8 cellular contexts compared by ENCODE assay signal in the genomic region with DNA sequence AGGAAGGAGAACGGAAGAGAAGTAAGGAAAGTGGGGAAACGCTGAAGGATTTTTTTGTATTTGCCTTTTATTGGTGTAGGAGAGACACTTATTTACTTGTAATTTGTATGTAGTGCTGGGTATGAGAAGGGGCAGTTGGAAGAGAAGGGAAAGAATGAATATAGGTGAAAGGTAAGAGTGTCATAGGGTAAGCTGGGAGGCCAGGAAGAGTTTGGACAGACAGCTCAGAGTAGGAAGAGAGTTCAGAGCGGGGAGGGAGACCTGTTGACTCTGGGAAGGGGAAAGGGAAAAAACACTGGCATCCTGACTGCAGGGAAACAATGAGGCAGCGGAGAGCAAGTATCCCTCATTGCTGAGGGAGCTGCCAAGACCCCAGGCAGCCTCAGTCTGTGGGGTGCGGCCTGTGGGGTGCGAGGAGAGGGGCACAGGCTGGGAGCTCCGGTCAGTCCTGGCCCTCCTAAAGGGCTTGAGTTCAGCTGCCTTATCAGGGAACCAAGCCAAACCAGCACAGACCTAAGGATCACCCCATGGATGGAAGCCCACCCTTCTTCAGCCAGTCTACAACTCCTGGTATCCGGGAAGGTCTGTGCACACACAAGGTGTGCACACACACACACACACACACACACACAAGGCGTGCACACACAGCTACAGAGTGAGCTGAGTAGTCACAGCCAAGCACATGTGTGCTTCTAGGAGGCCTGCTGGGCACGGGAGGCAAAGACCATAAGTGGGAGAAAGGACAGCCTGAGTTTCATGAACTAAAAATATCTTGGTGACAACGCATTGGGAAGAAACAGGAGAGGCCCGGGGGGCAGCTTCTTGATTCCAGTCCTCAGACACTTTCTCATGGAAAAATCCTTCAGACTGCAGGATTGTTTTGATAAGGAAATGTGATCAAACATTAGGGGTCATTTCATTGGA. TPM values are rescaled to one million over a fixed set of nuclear protein-coding genes. Genes with fewer than 3 reads are reported as not detected.
DNase-seq lines count a peak whose midpoint lies in the region; ATAC-seq and TF ChIP-seq lines count a peak whose summit lies in the region.

No MANE protein-coding gene starts in this region.

- DNase-seq in DND-41: no peak
- peak; percentile 63 for DNase-seq in left ventricle myocardium inferior
- peak; percentile 82 for DNase-seq in sigmoid colon
- DNase-seq in midbrain (lab: John Stamatoyannopoulos, UW): no peak
- no peak for DNase-seq in RPMI8226

- H3K4me3 ChIP-seq in DND-41 (ENCODE audit: low read depth in 1 of 2, low read length in 2 of 2) (peak overlapping the region in 1 of 2 experiments; percentile 7; a peak in 1 of 4 replicates), left ventricle myocardium inferior (peak overlapping the region; percentile 72), sigmoid colon (peak overlapping the region in 2 of 4 donors; percentile 25 to 59)

- TF ChIP-seq POLR2A in sigmoid colon (IDR thresholded peaks at IDR 0.05): no peak

- H3K27me3 ChIP-seq in DND-41 (ENCODE audit: insufficient read depth, low read length, poor library complexity) (no peaks in the 10 kb centered on the region), left ventricle myocardium inferior (ENCODE audit: low read depth) (no peaks in the 10 kb centered on the region), sigmoid colon (no peaks in the 10 kb centered on the region)

- no peak for TF ChIP-seq EP300 in sigmoid colon (IDR thresholded peaks at IDR 0.05)

- ATAC-seq in DND-41 (ENCODE audit: insufficient read depth, low read depth): no peak
- no peak for ATAC-seq in GM19455 (IDR thresholded peaks at IDR 0.05; ENCODE audit: unreplicated experiment)
- no peak for ATAC-seq in HG02938 (IDR thresholded peaks at IDR 0.05; ENCODE audit: unreplicated experiment)

- H3K4me1 ChIP-seq in DND-41 (ENCODE audit: insufficient read depth, low read length) (peaks cover 68% of the 10 kb centered on the region), left ventricle myocardium inferior (peaks cover 83% of the 10 kb centered on the region), sigmoid colon (peaks cover 0 to 85% (median 81%) of the 10 kb centered on the region in 4 donors)

- H3K36me3 ChIP-seq in DND-41 (ENCODE audit: insufficient read depth, low read length) (peaks cover 11% of the 10 kb centered on the region; the same call in 1 of the 2 replicates), left ventricle myocardium inferior (no peaks in the 10 kb centered on the region), sigmoid colon (no peaks in the 10 kb centered on the region)

- H2AFZ ChIP-seq in DND-41 (ENCODE audit: low read depth, low read length): no peak overlapping the region

- H3K79me2 ChIP-seq in DND-41 (ENCODE audit: insufficient read depth, low read length): peaks cover 64% of the 10 kb centered on the region

- peak overlapping the region; percentile 43 for H3K27ac ChIP-seq in DND-41 (ENCODE audit: low read length)
- H3K27ac ChIP-seq in adipose tissue (ENCODE audit: low read depth, low read length): peak overlapping the region; percentile 88
- peak overlapping the region; percentile 95 for H3K27ac ChIP-seq in left ventricle myocardium inferior (replicated peaks)
- peak overlapping the region; percentile 94 to 98 (median 96) for H3K27ac ChIP-seq in sigmoid colon

- H3K9me3 ChIP-seq in DND-41 (ENCODE audit: insufficient read depth, low read length, severe bottlenecking) (no peaks in the 10 kb centered on the region), left ventricle myocardium inferior (replicated peaks) (no peaks in the 10 kb centered on the region), sigmoid colon (no peaks in the 10 kb centered on the region)

- TF ChIP-seq CTCF in DND-41 (IDR thresholded peaks at IDR 0.05; ENCODE audit: borderline replicate concordance, extremely low read depth, low read length, poor library complexity, severe bottlenecking) (no peak), left ventricle myocardium inferior (IDR thresholded peaks at IDR 0.05; ENCODE audit: borderline replicate concordance) (no peak), sigmoid colon (IDR thresholded peaks at IDR 0.05) (no peak)

- 37 to 40% (median 39%) methylated on average over 12 of the region's 12 CpGs for WGBS in adipose tissue, 3 donors
- 16 to 56% methylated on average over 12 of the region's 12 CpGs for WGBS in sigmoid colon, 2 donors

- H4K20me1 ChIP-seq in DND-41 (ENCODE audit: insufficient read depth, low read length): no peaks in the 10 kb centered on the region

- H3K4me2 ChIP-seq in DND-41 (ENCODE audit: insufficient read depth, low read length): peak overlapping the region; percentile 60

- peak overlapping the region; percentile 8; the same call in 1 of the 2 replicates for H3K9ac ChIP-seq in DND-41 (ENCODE audit: low read depth, low read length)

- intact Hi-C loops in left ventricle myocardium inferior (cut with micrococcal nuclease): no loop called here
- intact Hi-C loops in sigmoid colon (cut with DNase I): loop anchor here (5.0 to 10.0 kb wide), 4 partner anchors 50 to 622 kb away; a partner anchor contains a TSS

RNA-seq across cellular contexts. Expression of a gene that starts 2.9 kb away (rescaled TPM):
- polyA plus RNA-seq in adipose tissue (10 to 100 TPM; 21.9 to 46.5 (median 26.3) TPM), sigmoid colon (10 to 100 TPM; 39.2 to 58.5 (median 48.0) TPM)
- total RNA-seq in left ventricle myocardium inferior (10.6 TPM), sigmoid colon (10 to 100 TPM; 15.8 to 21.4 (median 17.3) TPM)

Comparison
In these comparisons a context has a peak if more than half of its experiments do, and no peak if none do; other contexts are left out.
1. DNase-seq: peak in left ventricle myocardium inferior (single experiment) and sigmoid colon (single experiment); none in DND-41 (single experiment), midbrain (single experiment) and RPMI8226 (single experiment).
2. H3K27ac ChIP-seq: peak in every context shown above with its lines; median percentile 96 in sigmoid colon; 95 in left ventricle myocardium inferior; 88 in adipose tissue; 43 in DND-41.